Comparison of ENCODE assay signal across 15 cellular contexts in the genomic region with DNA sequence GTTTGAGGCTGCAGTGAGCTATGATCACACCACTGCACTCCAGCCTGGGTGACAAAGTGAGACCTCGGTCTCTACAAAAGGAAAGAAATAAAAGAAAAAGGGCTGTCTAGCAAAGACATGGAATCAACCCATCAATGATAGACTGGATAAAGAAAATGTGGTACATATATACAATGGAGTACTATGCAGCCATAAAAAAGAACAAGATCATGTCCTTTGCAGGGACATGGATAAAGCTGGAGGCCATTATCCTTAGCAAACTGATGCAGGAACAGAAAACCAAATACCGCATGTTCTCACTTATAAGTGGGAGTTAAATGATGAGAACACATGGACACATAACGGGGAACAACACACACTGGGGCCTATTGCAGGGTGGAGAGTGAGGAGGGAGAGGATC. TPM values are rescaled to one million over a fixed set of nuclear protein-coding genes. Genes with fewer than 3 reads are reported as not detected.
"Had no signal": no experiment of that assay in that cellular context is flagged by ENCODE, and none has a peak within 500 bp of the region (broad histone marks: within the 10 kb centered on the region; RNA-seq: fewer than 3 reads in every experiment).

No MANE protein-coding gene starts in this region.

RNA-seq across cellular contexts. Expression of a gene that starts 53.0 kb away (rescaled TPM):
- total RNA-seq: colonic mucosa, endodermal cell, esophagus mucosa, esophagus squamous epithelium, gastrocnemius medialis, heart right ventricle, kidney epithelial cell, left ventricle myocardium superior, lower leg skin, mononuclear cell, mucosa of gallbladder had no signal
- polyA plus RNA-seq: heart right ventricle, keratinocyte had no signal

RNA-seq across cellular contexts. Expression of a gene that starts 58.1 kb away (rescaled TPM):
- total RNA-seq: dermis microvascular lymphatic vessel endothelial cell, gastrocnemius medialis, glomerular endothelial cell, lung microvascular endothelial cell had no signal
- polyA plus RNA-seq: keratinocyte had no signal
